Comparison of ENCODE assay signal across 8 cellular contexts in genomic region chr1:220776725-220777326, GRCh38. TPM values are rescaled to one million over a fixed set of nuclear protein-coding genes. Genes with fewer than 3 reads are reported as not detected.
DNase-seq lines count a peak whose midpoint lies in the region; ATAC-seq and TF ChIP-seq lines count a peak whose summit lies in the region.

No MANE protein-coding gene starts in this region.

- ATAC-seq in activated naive CD8-positive, alpha-beta T cell treated with anti-CD3 and anti-CD28 coated beads, Interleukin-2, amount 10 ng/mL, durations not matched to agents 7 days and 5 days (ENCODE audit: low read depth): peak; percentile 85
- peak; percentile 87 to 97 (median 94) for ATAC-seq in heart left ventricle

- no peak overlapping the region for H2BK15ac ChIP-seq in H9 (ENCODE audit: low read depth, low read length)

- H3K79me1 ChIP-seq in H9 (ENCODE audit: insufficient read depth, low read depth, low read length, poor library complexity, severe bottlenecking): no peaks in the 10 kb centered on the region

- H4K20me1 ChIP-seq in H9 (ENCODE audit: control insufficient read depth, insufficient read depth, insufficient read length): no peaks in the 10 kb centered on the region

- H3K4me1 ChIP-seq in H9 (ENCODE audit: insufficient read depth, low read length): no peaks in the 10 kb centered on the region
- peaks cover 0 to 9% (median 0%) of the 10 kb centered on the region in 12 donors for H3K4me1 ChIP-seq in heart left ventricle

- H3K27ac ChIP-seq in H9 (ENCODE audit: insufficient read length, low read depth, low read length) (no peak overlapping the region), heart left ventricle (no peak overlapping the region)

- H3K56ac ChIP-seq in H9 (ENCODE audit: insufficient read length, low read depth, low read length): no peak overlapping the region

- no peak overlapping the region for H3K4me3 ChIP-seq in GM12864 (ENCODE audit: low read depth, low read length)
- no peak overlapping the region for H3K4me3 ChIP-seq in MG63
- no peak overlapping the region for H3K4me3 ChIP-seq in heart left ventricle

- H4K5ac ChIP-seq in H9 (ENCODE audit: insufficient read length, low read depth, low read length): no peak overlapping the region

- H3K4ac ChIP-seq in H9 (ENCODE audit: low read depth, low read length): no peak overlapping the region

- H3K18ac ChIP-seq in H9 (ENCODE audit: insufficient read length, low read depth, low read length): no peak overlapping the region

- H3K9me3 ChIP-seq in H9 (ENCODE audit: control insufficient read depth, low read depth, low read length): no peaks in the 10 kb centered on the region
- H3K9me3 ChIP-seq in MG63: no peaks in the 10 kb centered on the region
- no peaks in the 10 kb centered on the region for H3K9me3 ChIP-seq in heart left ventricle

- H3K36me3 ChIP-seq in MG63 (no peaks in the 10 kb centered on the region), heart left ventricle (peaks cover 0 to 77% (median 24%) of the 10 kb centered on the region in 9 donors)

- no CpG with 5 or more reads among the region's 19 CpGs for WGBS in H9 (ENCODE audit: extremely low coverage, insufficient read length, low lambda C conversion rate)
- WGBS in heart left ventricle, 4 donors: 31 to 46% (median 35%) methylated on average over 12 to 19 of the region's 19 CpGs

- POLR2A ChIA-PET in activated naive CD8-positive, alpha-beta T cell treated with anti-CD3 and anti-CD28 coated beads, Interleukin-2, amount 10 ng/mL, durations not matched to agents 7 days and 5 days (lab: Charles Lee): interaction anchor here (0.6 kb wide), 1 partner anchor 330 kb away, joined by 3 read pairs; no protein-coding TSS in a partner anchor

- H2BK120ac ChIP-seq in H9 (ENCODE audit: low read depth, low read length, poor library complexity, severe bottlenecking): no peak overlapping the region

- no peak overlapping the region for H2BK5ac ChIP-seq in H9 (ENCODE audit: insufficient read length, low read length)

- H3K27me3 ChIP-seq in H9 (ENCODE audit: insufficient read depth, low read length) (no peaks in the 10 kb centered on the region), MG63 (no peaks in the 10 kb centered on the region), heart left ventricle (no peaks in the 10 kb centered on the region)

- no peak overlapping the region for H4K8ac ChIP-seq in H9 (replicated peaks; ENCODE audit: insufficient read length, low read depth, low read length)

- H2AFZ ChIP-seq in H9 (ENCODE audit: low read length): no peak overlapping the region

- H3K23me2 ChIP-seq in H9 (ENCODE audit: insufficient read length, low read depth, low read length, poor library complexity, severe bottlenecking): no peaks in the 10 kb centered on the region

- no peak overlapping the region for H4K91ac ChIP-seq in H9 (ENCODE audit: insufficient read length, low read depth, low read length)

- no peak overlapping the region for H3K27ac Mint-ChIP-seq in H9
- no peak overlapping the region for H3K27ac Mint-ChIP-seq in activated naive CD8-positive, alpha-beta T cell treated with anti-CD3 and anti-CD28 coated beads, Interleukin-2, amount 10 ng/mL, durations not matched to agents 7 days and 5 days

- H3K4me3 Mint-ChIP-seq in H9: no peak overlapping the region
- H3K4me3 Mint-ChIP-seq in activated naive CD8-positive, alpha-beta T cell treated with anti-CD3 and anti-CD28 coated beads, Interleukin-2, amount 10 ng/mL, durations not matched to agents 7 days and 5 days: no peak overlapping the region

- 0 out of 2 replicates have a peak, but pooled peaks cover 2% of the 10 kb centered on the region for H3K27me3 Mint-ChIP-seq in H9 (ENCODE audit: low read depth)
- H3K27me3 Mint-ChIP-seq in activated naive CD8-positive, alpha-beta T cell treated with anti-CD3 and anti-CD28 coated beads, Interleukin-2, amount 10 ng/mL, durations not matched to agents 7 days and 5 days: peaks cover 8% of the 10 kb centered on the region

- no peak overlapping the region for H2AK5ac ChIP-seq in H9 (ENCODE audit: insufficient read length, low read length)

- H3K9me3 Mint-ChIP-seq in H9: no peaks in the 10 kb centered on the region
- H3K9me3 Mint-ChIP-seq in activated naive CD8-positive, alpha-beta T cell treated with anti-CD3 and anti-CD28 coated beads, Interleukin-2, amount 10 ng/mL, durations not matched to agents 7 days and 5 days: no peaks in the 10 kb centered on the region

- H3K4me2 ChIP-seq in H9 (ENCODE audit: insufficient read depth, insufficient read length, low read length): no peak overlapping the region

- intact Hi-C loops in heart left ventricle (cut with DNase I): loop anchor here in 8 of 10 donors (1.0 to 10.0 kb wide), 14 partner anchors 45 to 782 kb away; partner anchors contain the start of gene C1orf115 (in 1 of the 8)

- H3K14ac ChIP-seq in H9 (ENCODE audit: insufficient read depth, low read length): no peak overlapping the region

- no peak overlapping the region for H2BK20ac ChIP-seq in H9 (ENCODE audit: low read depth, low read length, poor library complexity, severe bottlenecking)

- H2BK12ac ChIP-seq in H9 (ENCODE audit: insufficient read length, low read depth, low read length): no peak overlapping the region

- no peaks in the 10 kb centered on the region; a peak in 2 of 7 replicates for H3K36me3 Mint-ChIP-seq in H9 (ENCODE audit: insufficient read depth in 1 of 3, low read depth in 3 of 3)
- no peaks in the 10 kb centered on the region for H3K36me3 Mint-ChIP-seq in activated naive CD8-positive, alpha-beta T cell treated with anti-CD3 and anti-CD28 coated beads, Interleukin-2, amount 10 ng/mL, durations not matched to agents 7 days and 5 days

- H3K79me2 ChIP-seq in H9 (ENCODE audit: insufficient read depth, low read length): no peaks in the 10 kb centered on the region

- no peak for TF ChIP-seq POLR2A in heart left ventricle (IDR thresholded peaks at IDR 0.05)

- no peak for DNase-seq in GM12864 (ENCODE audit: low read depth)
- peak; percentile 83 for DNase-seq in H9
- peak; percentile 70 for DNase-seq in MG63
- peak; percentile 76 for DNase-seq in SK-MEL-5 (ENCODE audit: low read depth, low spot score)
- DNase-seq in activated naive CD8-positive, alpha-beta T cell treated with anti-CD3 and anti-CD28 coated beads, Interleukin-2, amount 10 ng/mL, durations not matched to agents 7 days and 5 days: peak; percentile 76
- peak; percentile 78 to 88 (median 80) for DNase-seq in heart left ventricle
- DNase-seq in putamen (ENCODE audit: low spot score): peak; percentile 64
- DNase-seq in cortex of kidney (lab: John Stamatoyannopoulos, UW): no peak

- H3K9ac ChIP-seq in H9 (ENCODE audit: extremely low read depth, insufficient read length, low read length): no peak overlapping the region

- H3K23ac ChIP-seq in H9 (ENCODE audit: insufficient read length, low read depth, low read length): no peak overlapping the region

- H3K4me1 Mint-ChIP-seq in H9: peaks cover 17 to 18% of the 10 kb centered on the region in 2 experiments; a peak in 3 of 4 replicates
- no peaks in the 10 kb centered on the region for H3K4me1 Mint-ChIP-seq in activated naive CD8-positive, alpha-beta T cell treated with anti-CD3 and anti-CD28 coated beads, Interleukin-2, amount 10 ng/mL, durations not matched to agents 7 days and 5 days

- no peak overlapping the region for H3T11ph ChIP-seq in H9 (ENCODE audit: low read length)

- TF ChIP-seq CTCF in GM12864 (IDR thresholded peaks at IDR 0.05; ENCODE audit: low read depth, low read length, missing control alignments) (peak; percentile 94), H9 (conservative IDR thresholded peaks at IDR 0.05) (peak; percentile 98), heart left ventricle (IDR thresholded peaks at IDR 0.05) (peak; percentile 76 to 97 (median 94))

- in situ Hi-C loops in SK-MEL-5 (cut with HindIII; ENCODE audit: low pct_unique_long_range_greater_than_20kb, low sequenced_read_pairs): no loop called here

RNA-seq across cellular contexts. Expression of gene MTARC1, which starts 9.9 kb away (rescaled TPM):
- total RNA-seq in H9 (2021): 33.7 and 41.2 TPM in 2 replicates
- 0.26 TPM in 1 of 2 replicates, not detected in the other for total RNA-seq in MG63 (2014; rRNA removed; shearing (Covaris generic); ENCODE audit: low replicate concordance)
- 0.61 and 1.6 TPM in 2 replicates for total RNA-seq in SK-MEL-5 (2014; rRNA removed; shearing (Covaris generic))
- 0.25 and 0.67 TPM in 2 replicates for polyA plus RNA-seq in SK-MEL-5 (2015; cell fraction: cytosol; rRNA removed)
- polyA plus RNA-seq in SK-MEL-5 (2015; cell fraction: nucleus; rRNA removed): 0.54 TPM in 1 of 2 replicates, not detected in the other
- total RNA-seq in activated naive CD8-positive, alpha-beta T cell treated with anti-CD3 and anti-CD28 coated beads, Interleukin-2, amount 10 ng/mL, durations not matched to agents 7 days and 5 days: not detected
- 10 to 100 TPM in 4 of 9 donors, 1 to 10 TPM in 5; 2.3 to 22.8 (median 6.4) TPM for total RNA-seq in heart left ventricle
- polyA plus RNA-seq in heart left ventricle: 10 to 100 TPM in 1 of 2 donors, 1 to 10 TPM in 1; 3.7 to 11.2 TPM

RNA-seq across cellular contexts. Expression of gene MTARC2, which starts 28.7 kb away (rescaled TPM):
- total RNA-seq in H9 (2021) (4.2 and 7.7 TPM in 2 replicates), heart left ventricle (10 to 100 TPM; 16.5 to 29.1 (median 24.2) TPM)
- total RNA-seq in MG63 (2014; rRNA removed; shearing (Covaris generic); ENCODE audit: low replicate concordance): 1.3 and 8.4 TPM in 2 replicates
- total RNA-seq in SK-MEL-5 (2014; rRNA removed; shearing (Covaris generic)): 1.2 TPM in 2 replicates
- polyA plus RNA-seq in SK-MEL-5 (2015; cell fraction: cytosol; rRNA removed): 3.9 and 5.8 TPM in 2 replicates
- 9.8 and 13.9 TPM in 2 replicates for polyA plus RNA-seq in SK-MEL-5 (2015; cell fraction: nucleus; rRNA removed)
- not detected for total RNA-seq in activated naive CD8-positive, alpha-beta T cell treated with anti-CD3 and anti-CD28 coated beads, Interleukin-2, amount 10 ng/mL, durations not matched to agents 7 days and 5 days
- polyA plus RNA-seq in heart left ventricle: 10 to 100 TPM; 10.4 to 17.3 TPM

Comparison
In these comparisons a context has a peak if more than half of its experiments do, and no peak if none do; other contexts are left out.
1. DNase-seq: peak in H9 (single experiment), MG63 (single experiment), SK-MEL-5 (single experiment), activated naive CD8-positive, alpha-beta T cell treated with anti-CD3 and anti-CD28 coated beads, Interleukin-2, amount 10 ng/mL, durations not matched to agents 7 days and 5 days (single experiment), heart left ventricle (5 of 5) and putamen (single experiment); none in GM12864 (single experiment) and cortex of kidney (single experiment).
2. Peak in every context shown above with its lines, with median percentiles within 50 percentile points of each other: CTCF ChIP-seq.